ENCODE assay signal across 29 cellular contexts in the genomic region with DNA sequence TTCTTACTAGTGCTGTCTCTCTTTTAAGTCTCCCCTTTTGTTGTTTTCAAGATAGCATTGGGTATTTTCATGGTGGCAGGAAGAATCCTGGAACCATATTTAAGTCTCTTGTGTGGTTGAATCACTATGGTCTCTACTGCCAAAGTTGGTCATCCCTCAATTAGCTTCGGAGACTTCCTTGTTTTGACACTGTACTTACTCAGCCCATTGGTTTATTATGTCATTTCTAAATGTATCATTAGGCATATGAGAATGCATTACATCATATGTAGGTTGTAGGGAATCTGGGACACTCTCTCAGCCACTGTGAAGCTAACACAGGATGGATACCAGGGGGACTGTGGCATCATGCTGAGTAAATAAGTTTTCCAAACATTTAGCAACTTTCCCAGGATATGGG.
"Had no signal": no experiment of that assay in that cellular context is flagged by ENCODE, and none has a peak within 500 bp of the region (broad histone marks: within the 10 kb centered on the region; RNA-seq: fewer than 3 reads in every experiment).

No MANE protein-coding gene starts in this region.

- H3K4me3 ChIP-seq: gastrocnemius medialis, lung, mucosa of descending colon, neural progenitor cell, smooth muscle cell, suprapubic skin, transverse colon, upper lobe of right lung, uterus had no signal

- H3K27me3 Mint-ChIP-seq: progenitor cell of endocrine pancreas; stimulated activated naive CD8-positive, alpha-beta T cell treated with anti-CD3 and anti-CD28 coated beads, Interleukin-15, amount 100 ng/mL, for 72 hours had no signal

- H3K4me1 Mint-ChIP-seq: memory B cell; naive B cell; neural progenitor cell; stimulated activated naive CD8-positive, alpha-beta T cell treated with anti-CD3 and anti-CD28 coated beads, Interleukin-15, amount 100 ng/mL, for 72 hours had no signal

- H3K36me3 Mint-ChIP-seq: memory B cell; mesothelial cell of epicardium; naive B cell; natural killer cell treated with Interleukin-12 subunit alpha and Interleukin-12 subunit beta and Interleukin-15 and Interleukin-18, amount 100 ng/mL, for 72 hours; neural progenitor cell had no signal

- H3K27ac Mint-ChIP-seq: effector memory CD8-positive, alpha-beta T cell; memory B cell; mesothelial cell of epicardium; natural killer cell treated with Interleukin-12 subunit alpha and Interleukin-12 subunit beta and Interleukin-15 and Interleukin-18, amount 100 ng/mL, for 72 hours; neural progenitor cell; progenitor cell of endocrine pancreas; stimulated activated naive CD8-positive, alpha-beta T cell treated with anti-CD3 and anti-CD28 coated beads, Interleukin-15, amount 100 ng/mL, for 72 hours had no signal

- H3K4me1 ChIP-seq: gastrocnemius medialis, parathyroid adenoma, suprapubic skin, transverse colon, upper lobe of right lung, uterus had no signal

- DNase-seq: cortex of kidney; effector memory CD8-positive, alpha-beta T cell; foreskin fibroblast; gastrocnemius medialis; head of caudate nucleus; mucosa of descending colon; naive B cell; stimulated activated CD4-positive, alpha-beta T cell treated with anti-CD3 and anti-CD28 coated beads, Interleukin-12 subunit alpha, Interleukin-12 subunit beta, amount 100 ng/mL, for 4 hours; stimulated activated CD4-positive, alpha-beta T cell treated with anti-CD3 and anti-CD28 coated beads, Interleukin-1b, Interleukin-23, amount 100 ng/mL, for 48 hours; stimulated activated CD4-positive, alpha-beta T cell treated with anti-CD3 and anti-CD28 coated beads, Interleukin-4, amount 100 ng/mL, for 1 hour; stimulated activated CD8-positive, alpha-beta memory T cell treated with anti-CD3 and anti-CD28 coated beads, Interleukin-4, amount 100 ng/mL, for 48 hours; stimulated activated naive CD4-positive, alpha-beta T cell; stimulated activated naive CD8-positive, alpha-beta T cell treated with anti-CD3 and anti-CD28 coated beads, Interleukin-15, amount 100 ng/mL, for 72 hours; transverse colon; upper lobe of right lung; uterus had no signal

- FAIRE-seq: endometrium, keratinocyte had no signal

- H3K4me3 Mint-ChIP-seq: effector memory CD8-positive, alpha-beta T cell; memory B cell; mesothelial cell of epicardium; naive B cell; natural killer cell treated with Interleukin-12 subunit alpha and Interleukin-12 subunit beta and Interleukin-15 and Interleukin-18, amount 100 ng/mL, for 72 hours; neural progenitor cell; stimulated activated naive CD8-positive, alpha-beta T cell treated with anti-CD3 and anti-CD28 coated beads, Interleukin-15, amount 100 ng/mL, for 72 hours had no signal

- H3K36me3 ChIP-seq: gastrocnemius medialis, neural progenitor cell, suprapubic skin, transverse colon, upper lobe of right lung, uterus had no signal

- H3K27me3 ChIP-seq: gastrocnemius medialis, neural progenitor cell, suprapubic skin, transverse colon, upper lobe of right lung, uterus had no signal

- H3K4me2 ChIP-seq: neural progenitor cell, smooth muscle cell had no signal

- H3K27ac ChIP-seq: gastrocnemius medialis, neural progenitor cell, parathyroid adenoma, suprapubic skin, transverse colon, upper lobe of right lung, uterus had no signal

- H3K9me3 Mint-ChIP-seq: effector memory CD8-positive, alpha-beta T cell; memory B cell; mesothelial cell of epicardium; neural progenitor cell; stimulated activated naive CD8-positive, alpha-beta T cell treated with anti-CD3 and anti-CD28 coated beads, Interleukin-15, amount 100 ng/mL, for 72 hours had no signal

- H3K79me2 ChIP-seq: parathyroid adenoma had no signal

- ATAC-seq: effector memory CD8-positive, alpha-beta T cell; gastrocnemius medialis; left lobe of liver; mucosa of descending colon; natural killer cell treated with Interleukin-12 subunit alpha and Interleukin-12 subunit beta and Interleukin-15 and Interleukin-18, amount 100 ng/mL, for 72 hours; sciatic nerve; stimulated activated naive CD8-positive, alpha-beta T cell treated with anti-CD3 and anti-CD28 coated beads, Interleukin-15, amount 100 ng/mL, for 72 hours; upper lobe of right lung had no signal

- H2AFZ ChIP-seq: neural progenitor cell, parathyroid adenoma had no signal
